8 cellular contexts compared by ENCODE assay signal in the genomic region with DNA sequence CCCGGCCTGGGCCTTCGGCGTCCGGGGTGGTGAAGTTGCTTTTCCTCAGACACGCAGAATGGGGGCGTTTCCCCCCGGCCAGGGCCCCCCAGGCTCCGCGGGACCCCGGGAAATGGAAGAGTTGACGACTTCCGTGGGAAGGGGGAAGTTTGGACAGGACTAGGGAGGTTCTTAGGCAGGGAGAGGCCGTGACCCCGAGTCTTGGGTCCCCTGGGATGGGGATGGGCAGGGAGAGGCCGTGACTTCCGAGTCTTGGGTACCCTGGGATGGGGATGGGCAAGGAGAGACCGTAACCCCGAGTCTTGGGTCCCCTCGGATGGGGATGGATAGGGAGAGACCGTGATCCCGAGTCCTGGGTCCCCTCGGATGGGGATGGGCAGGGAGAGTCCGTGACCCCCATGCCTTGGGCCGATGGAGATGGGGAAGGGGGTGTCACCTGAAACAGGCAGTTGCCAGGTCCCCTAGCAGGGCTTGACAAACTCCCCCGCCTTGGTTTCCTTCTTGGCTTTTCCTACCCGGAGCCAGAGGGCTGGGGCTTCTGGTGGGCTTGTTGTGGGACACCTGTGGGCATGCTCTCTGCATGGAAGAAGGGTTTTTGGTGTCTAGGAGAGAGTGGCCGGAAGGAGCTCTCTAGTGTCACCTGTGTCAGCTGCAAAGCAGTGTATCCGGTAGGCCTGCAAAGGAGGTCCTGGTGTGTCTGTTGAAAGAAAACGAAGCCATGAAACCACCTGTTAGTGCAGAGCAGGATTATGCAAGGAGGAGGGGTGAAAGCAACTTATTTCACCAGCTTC. TPM values are rescaled to one million over a fixed set of nuclear protein-coding genes. Genes with fewer than 3 reads are reported as not detected.
DNase-seq lines count a peak whose midpoint lies in the region; ATAC-seq lines count a peak whose summit lies in the region.

No MANE protein-coding gene starts in this region.

- no peaks in the 10 kb centered on the region for H3K9me3 ChIP-seq in CD8-positive, alpha-beta memory T cell (ENCODE audit: low read length)
- H3K9me3 ChIP-seq in right cardiac atrium (ENCODE audit: control insufficient read depth, low read length): no peaks in the 10 kb centered on the region

- ATAC-seq in GM19324 (IDR thresholded peaks at IDR 0.05; ENCODE audit: low FRiP score, unreplicated experiment) (peak; percentile 74), HG03432 (IDR thresholded peaks at IDR 0.05; ENCODE audit: unreplicated experiment) (peak; percentile 69), right cardiac atrium (peak; percentile 36 to 52)

- H3K27ac ChIP-seq in CD8-positive, alpha-beta memory T cell (ENCODE audit: low read depth, low read length): peak overlapping the region; percentile 90
- peak overlapping the region; percentile 38 for H3K27ac ChIP-seq in right cardiac atrium (ENCODE audit: low read length)
- H3K27ac ChIP-seq in skin epidermis: peak overlapping the region; percentile 96 to 100 (median 99)

- H3K4me1 ChIP-seq in CD8-positive, alpha-beta memory T cell (ENCODE audit: insufficient read depth, low read length): peaks cover 18% of the 10 kb centered on the region
- no peaks in the 10 kb centered on the region for H3K4me1 ChIP-seq in right cardiac atrium (ENCODE audit: control insufficient read depth, insufficient read depth, low read length)

- peaks cover 23% of the 10 kb centered on the region for H3K36me3 ChIP-seq in CD8-positive, alpha-beta memory T cell (ENCODE audit: insufficient read depth, low read length)

- no peaks in the 10 kb centered on the region for H3K9me3 Mint-ChIP-seq in CD8-positive, alpha-beta memory T cell

- peak overlapping the region; percentile 95 to 100 (median 96) for H3K27ac Mint-ChIP-seq in CD8-positive, alpha-beta memory T cell

- H3K4me3 Mint-ChIP-seq in CD8-positive, alpha-beta memory T cell: peak overlapping the region; percentile 94 to 99 (median 97)

- peak overlapping the region; percentile 99 for H3K4me3 ChIP-seq in CD8-positive, alpha-beta memory T cell (ENCODE audit: low read length)
- H3K4me3 ChIP-seq in right cardiac atrium (ENCODE audit: low read length) (peak overlapping the region; percentile 93), skin epidermis (peak overlapping the region; percentile 76 to 99 (median 93))

- peak; percentile 46 to 79 (median 71) for DNase-seq in CD8-positive, alpha-beta memory T cell
- DNase-seq in RPMI8226 (peak; percentile 97), right cardiac atrium (no peak), NCI-H1105 (lab: John Stamatoyannopoulos, UW) (no peak)
- DNase-seq in activated naive CD4-positive, alpha-beta T cell treated with anti-CD3 and anti-CD28 coated beads, Interleukin-2, amount 50 U/mL, for 16 hours: peak; percentile 63

- H3K36me3 Mint-ChIP-seq in CD8-positive, alpha-beta memory T cell: peaks cover 0 to 44% (median 6%) of the 10 kb centered on the region in 3 donors

- peaks cover 5 to 8% of the 10 kb centered on the region in 2 donors for H3K27me3 Mint-ChIP-seq in CD8-positive, alpha-beta memory T cell

- CTCF ChIA-PET in CD8-positive, alpha-beta memory T cell (lab: Charles Lee): interaction anchor here (0.9 to 1.5 kb wide), 8 partner anchors 11 to 629 kb away, joined by 3 to 7 read pairs (median 4); no protein-coding TSS in a partner anchor

- WGBS in right cardiac atrium: 3% methylated on average over 29 of the region's 29 CpGs

- H3K27me3 ChIP-seq in CD8-positive, alpha-beta memory T cell (ENCODE audit: insufficient read depth, low read length, poor library complexity, severe bottlenecking): no peaks in the 10 kb centered on the region
- no peaks in the 10 kb centered on the region for H3K27me3 ChIP-seq in right cardiac atrium (ENCODE audit: control insufficient read depth, insufficient read depth)

- intact Hi-C loops in right cardiac atrium (cut with DNase I): no loop called here

- POLR2A ChIA-PET in CD8-positive, alpha-beta memory T cell (lab: Charles Lee): interaction anchor here (0.5 to 0.9 kb wide), 3 partner anchors 11 to 437 kb away, joined by 4 read pairs; no protein-coding TSS in a partner anchor

- H3K4me1 Mint-ChIP-seq in CD8-positive, alpha-beta memory T cell: peaks cover 22 to 42% (median 24%) of the 10 kb centered on the region in 3 donors

RNA-seq across cellular contexts. Expression of a gene that starts 1.1 kb away (rescaled TPM):
- 10 to 100 TPM; 49.6 to 51.4 TPM for total RNA-seq in CD8-positive, alpha-beta memory T cell
- 4.6 TPM for polyA plus RNA-seq in CD8-positive, alpha-beta memory T cell
- 10 to 100 TPM; 17.6 to 26.1 (median 22.7) TPM for total RNA-seq in right cardiac atrium
- polyA plus RNA-seq in right cardiac atrium: 11.3 TPM

RNA-seq across cellular contexts. Expression of a gene that starts 9.6 kb away (rescaled TPM):
- not detected for total RNA-seq in CD8-positive, alpha-beta memory T cell
- not detected for polyA plus RNA-seq in CD8-positive, alpha-beta memory T cell
- under 1 TPM in 1 of 4 donors, not detected in 3; 0.58 TPM for total RNA-seq in right cardiac atrium
- 0.11 TPM for polyA plus RNA-seq in right cardiac atrium

Comparison
In these comparisons a context has a peak if more than half of its experiments do, and no peak if none do; other contexts are left out.
1. DNase-seq: peak in CD8-positive, alpha-beta memory T cell (5 of 5), RPMI8226 (single experiment) and activated naive CD4-positive, alpha-beta T cell treated with anti-CD3 and anti-CD28 coated beads, Interleukin-2, amount 50 U/mL, for 16 hours (single experiment); none in right cardiac atrium (0 of 3) and NCI-H1105 (single experiment).
2. H3K27ac ChIP-seq: peak in every context shown above with its lines; median percentile 99 in skin epidermis; 90 in CD8-positive, alpha-beta memory T cell; 38 in right cardiac atrium.
3. Peak in every context shown above with its lines, with median percentiles within 50 percentile points of each other: H3K4me3 ChIP-seq and ATAC-seq.